ENCODE assay signal across 8 cellular contexts in the genomic region with DNA sequence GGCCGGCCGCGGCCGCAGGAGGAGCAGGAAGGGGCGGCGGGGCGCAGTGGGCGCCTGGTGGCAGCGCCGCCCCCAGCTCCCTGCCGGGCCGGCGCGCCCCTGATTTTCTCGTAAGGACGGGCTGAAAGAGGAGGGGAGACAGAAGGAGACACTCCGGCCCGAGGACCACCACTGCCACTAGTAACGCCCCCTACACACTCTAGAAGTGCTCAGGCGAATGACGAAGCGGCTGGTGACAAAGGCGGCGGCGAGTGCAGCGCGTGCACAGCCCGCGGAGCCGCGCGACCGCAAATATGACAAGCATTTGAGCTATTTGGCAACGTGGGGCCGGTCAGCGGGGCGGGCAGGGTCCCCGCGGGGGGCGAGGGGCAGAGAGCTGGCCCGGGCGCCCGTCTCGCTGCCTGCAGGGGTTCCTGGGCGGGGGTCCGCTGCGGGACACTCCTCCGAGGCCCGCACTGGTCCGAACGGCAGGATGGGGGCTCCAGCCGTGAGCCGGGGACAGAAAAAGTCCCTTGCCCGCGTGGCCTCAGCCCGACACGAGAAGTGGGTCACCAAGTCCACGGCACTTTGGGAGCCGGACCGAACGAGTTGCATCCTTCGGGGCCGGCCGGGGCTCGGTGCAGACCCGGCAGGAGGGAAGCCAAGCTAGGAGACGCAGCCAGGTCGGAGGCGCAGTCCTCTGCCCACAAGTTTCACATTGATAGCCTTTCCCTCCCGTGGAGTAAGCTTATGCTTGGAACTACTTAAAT. TPM values are rescaled to one million over a fixed set of nuclear protein-coding genes. Genes with fewer than 3 reads are reported as not detected.
DNase-seq lines count a peak whose midpoint lies in the region; ATAC-seq and TF ChIP-seq lines count a peak whose summit lies in the region.

No MANE protein-coding gene starts in this region.

- H3K27me3 Mint-ChIP-seq in CD4-positive, CD25-positive, alpha-beta regulatory T cell, result peaks cover 5% of the 10 kb centered on the region
- H3K27me3 Mint-ChIP-seq in naive thymus-derived CD4-positive, alpha-beta T cell, result no peaks in the 10 kb centered on the region

- peaks cover 36% of the 10 kb centered on the region for H4K20me1 ChIP-seq in OCI-LY3 (ENCODE audit: insufficient read depth, low read length)

- H3K4me2 ChIP-seq in OCI-LY3 (ENCODE audit: low read length), result peak overlapping the region; percentile 77

- peaks cover 49% of the 10 kb centered on the region for H3K4me1 ChIP-seq in CD4-positive, CD25-positive, alpha-beta regulatory T cell (ENCODE audit: control insufficient read depth, insufficient read depth, low read length, poor library complexity, severe bottlenecking)
- H3K4me1 ChIP-seq in OCI-LY3 (ENCODE audit: low read length) (peaks cover 72% of the 10 kb centered on the region), tibial artery (peaks cover 0 to 35% (median 18%) of the 10 kb centered on the region in 4 donors)
- peaks cover 8 to 39% of the 10 kb centered on the region in 2 donors for H3K4me1 ChIP-seq in naive thymus-derived CD4-positive, alpha-beta T cell (ENCODE audit: control insufficient read depth in 2 of 2, insufficient read depth in 2 of 2, low read length in 2 of 2)

- no peaks in the 10 kb centered on the region for H3K9me3 ChIP-seq in CD4-positive, CD25-positive, alpha-beta regulatory T cell (ENCODE audit: control insufficient read depth in 2 of 2, low read length in 2 of 2)
- H3K9me3 ChIP-seq in OCI-LY3 (ENCODE audit: insufficient read depth, low read length) (peaks cover 3% of the 10 kb centered on the region; the same call in 1 of the 2 replicates), tibial artery (no peaks in the 10 kb centered on the region)
- H3K9me3 ChIP-seq in naive thymus-derived CD4-positive, alpha-beta T cell (ENCODE audit: control insufficient read depth in 2 of 3, low read length in 3 of 3), result no peaks in the 10 kb centered on the region

- ATAC-seq in CD4-positive, CD25-positive, alpha-beta regulatory T cell (ENCODE audit: low read depth in 2 of 2), result peak; percentile 38 to 46
- ATAC-seq in GM19452 (IDR thresholded peaks at IDR 0.05; ENCODE audit: unreplicated experiment), result peak; percentile 44
- peak; percentile 14 for ATAC-seq in HG03558 (IDR thresholded peaks at IDR 0.05; ENCODE audit: extremely low read depth, unreplicated experiment)
- peak; percentile 65 for ATAC-seq in naive thymus-derived CD4-positive, alpha-beta T cell

- H3K27ac ChIP-seq in CD4-positive, CD25-positive, alpha-beta regulatory T cell (ENCODE audit: insufficient read depth, low read length, poor library complexity, severe bottlenecking), result peak overlapping the region; percentile 83
- H3K27ac ChIP-seq in OCI-LY3 (ENCODE audit: low read length) (peak overlapping the region; percentile 50), epithelial cell of prostate (peak overlapping the region; percentile 94), tibial artery (peak overlapping the region; percentile 96 to 100)
- H3K27ac ChIP-seq in naive thymus-derived CD4-positive, alpha-beta T cell (ENCODE audit: low read depth, low read length), result peak overlapping the region; percentile 85

- H3K36me3 Mint-ChIP-seq in CD4-positive, CD25-positive, alpha-beta regulatory T cell, result no peaks in the 10 kb centered on the region
- peaks cover 0 to 7% (median 0%) of the 10 kb centered on the region in 5 donors for H3K36me3 Mint-ChIP-seq in naive thymus-derived CD4-positive, alpha-beta T cell

- peak overlapping the region; percentile 72 for H3K4me3 ChIP-seq in CD4-positive, CD25-positive, alpha-beta regulatory T cell (ENCODE audit: low read depth, low read length)
- H3K4me3 ChIP-seq in OCI-LY3 (ENCODE audit: low read length) (peak overlapping the region; percentile 77), tibial artery (peak overlapping the region; percentile 79 to 98)
- H3K4me3 ChIP-seq in naive thymus-derived CD4-positive, alpha-beta T cell (ENCODE audit: low read length), result peak overlapping the region; percentile 66

- peaks cover 43% of the 10 kb centered on the region for H3K79me2 ChIP-seq in OCI-LY3 (ENCODE audit: low read length)

- POLR2A ChIA-PET in naive thymus-derived CD4-positive, alpha-beta T cell (lab: Charles Lee), result interaction anchor here (0.6 to 18.3 kb wide), 33 partner anchors 10 to 574 kb away, joined by 3 to 433 read pairs (median 7); partner anchors contain the start of genes ACTR2 and AFTPH

- H2AFZ ChIP-seq in OCI-LY3 (ENCODE audit: low read depth, low read length), result peak overlapping the region; percentile 20; the same call in 1 of the 2 replicates

- H3K36me3 ChIP-seq in CD4-positive, CD25-positive, alpha-beta regulatory T cell (ENCODE audit: control insufficient read depth, insufficient read depth, low read length), result no peaks in the 10 kb centered on the region
- no peaks in the 10 kb centered on the region for H3K36me3 ChIP-seq in OCI-LY3 (replicated peaks; ENCODE audit: low read depth, low read length)
- H3K36me3 ChIP-seq in naive thymus-derived CD4-positive, alpha-beta T cell (ENCODE audit: control insufficient read depth in 2 of 3, insufficient read depth in 3 of 3, low read length in 3 of 3), result peaks cover 0 to 4% (median 0%) of the 10 kb centered on the region in 3 experiments
- H3K36me3 ChIP-seq in tibial artery, result no peaks in the 10 kb centered on the region

- H3K9ac ChIP-seq in OCI-LY3 (ENCODE audit: low read length), result peak overlapping the region; percentile 68

- intact Hi-C loops in naive thymus-derived CD4-positive, alpha-beta T cell (cut with micrococcal nuclease), result loop anchor here (1.0 to 10.0 kb wide), 5 partner anchors 25 to 509 kb away; partner anchors contain the start of genes CEP68 (in 1 of the 2) and PELI1 (in 1 of the 2)
- intact Hi-C loops in tibial artery (cut with DNase I; ENCODE audit: low total_unique reads), result loop anchor here (5.0 kb wide), 1 partner anchor 98 kb away; no protein-coding TSS in a partner anchor

- H3K9me3 Mint-ChIP-seq in CD4-positive, CD25-positive, alpha-beta regulatory T cell, result no peaks in the 10 kb centered on the region
- no peaks in the 10 kb centered on the region for H3K9me3 Mint-ChIP-seq in naive thymus-derived CD4-positive, alpha-beta T cell

- TF ChIP-seq CTCF in OCI-LY3 (IDR thresholded peaks at IDR 0.05; ENCODE audit: low read depth, low read length) (no peak), tibial artery (IDR thresholded peaks at IDR 0.05) (no peak)

- H3K4me1 Mint-ChIP-seq in CD4-positive, CD25-positive, alpha-beta regulatory T cell, result peaks cover 28 to 79% (median 43%) of the 10 kb centered on the region in 4 donors
- H3K4me1 Mint-ChIP-seq in naive thymus-derived CD4-positive, alpha-beta T cell, result peaks cover 41 to 84% (median 77%) of the 10 kb centered on the region in 7 donors

- DNase-seq in CD4-positive, CD25-positive, alpha-beta regulatory T cell, result peak; percentile 64 to 69 (median 66)
- DNase-seq in activated T-cell treated with anti-CD3 and anti-CD28 coated beads for 4 hours, result peak; percentile 40
- DNase-seq in epithelial cell of prostate (ENCODE audit: low read depth, low spot score), result no peak
- peak; percentile 52 to 71 (median 59) for DNase-seq in naive thymus-derived CD4-positive, alpha-beta T cell
- DNase-seq in tibial artery, result peak; percentile 76 to 88

- H3K27me3 ChIP-seq in CD4-positive, CD25-positive, alpha-beta regulatory T cell (ENCODE audit: control insufficient read depth, insufficient read depth, low read length), result no peaks in the 10 kb centered on the region
- H3K27me3 ChIP-seq in OCI-LY3 (ENCODE audit: low read depth, low read length), result no peaks in the 10 kb centered on the region
- H3K27me3 ChIP-seq in naive thymus-derived CD4-positive, alpha-beta T cell (ENCODE audit: control insufficient read depth in 2 of 2, insufficient read depth in 2 of 2, low read length in 2 of 2), result no peaks in the 10 kb centered on the region
- H3K27me3 ChIP-seq in tibial artery, result no peaks in the 10 kb centered on the region

- peak overlapping the region; percentile 84 to 87 (median 86) for H3K27ac Mint-ChIP-seq in CD4-positive, CD25-positive, alpha-beta regulatory T cell
- H3K27ac Mint-ChIP-seq in naive thymus-derived CD4-positive, alpha-beta T cell, result peak overlapping the region; percentile 65 to 97 (median 91)

- CTCF ChIA-PET in naive thymus-derived CD4-positive, alpha-beta T cell (lab: Charles Lee), result interaction anchor here (0.6 to 8.4 kb wide), 21 partner anchors 8 to 166 kb away, joined by 3 to 87 read pairs (median 4); partner anchors contain the start of gene AFTPH

- peak overlapping the region; percentile 88 to 97 (median 92) for H3K4me3 Mint-ChIP-seq in CD4-positive, CD25-positive, alpha-beta regulatory T cell
- H3K4me3 Mint-ChIP-seq in naive thymus-derived CD4-positive, alpha-beta T cell, result peak overlapping the region; percentile 84 to 99 (median 90)

RNA-seq across cellular contexts. Expression of gene SERTAD2, which starts 0.5 kb away (rescaled TPM):
- total RNA-seq in CD4-positive, CD25-positive, alpha-beta regulatory T cell, result 33.5 TPM
- 1 to 10 TPM; 4.2 to 7.5 (median 5.7) TPM for polyA plus RNA-seq in CD4-positive, CD25-positive, alpha-beta regulatory T cell
- total RNA-seq in naive thymus-derived CD4-positive, alpha-beta T cell, result 10 to 100 TPM; 34.3 to 43.8 (median 40.1) TPM
- 1 to 10 TPM; 5.2 to 6.9 TPM for polyA plus RNA-seq in naive thymus-derived CD4-positive, alpha-beta T cell

Comparison
In these comparisons a context has a peak if more than half of its experiments do, and no peak if none do; other contexts are left out.
1. ATAC-seq: peak in every context shown above with its lines; median percentile 65 in naive thymus-derived CD4-positive, alpha-beta T cell; 44 in GM19452; 42 in CD4-positive, CD25-positive, alpha-beta regulatory T cell; 14 in HG03558.